Comparison of ENCODE assay signal across 10 cellular contexts in the genomic region with DNA sequence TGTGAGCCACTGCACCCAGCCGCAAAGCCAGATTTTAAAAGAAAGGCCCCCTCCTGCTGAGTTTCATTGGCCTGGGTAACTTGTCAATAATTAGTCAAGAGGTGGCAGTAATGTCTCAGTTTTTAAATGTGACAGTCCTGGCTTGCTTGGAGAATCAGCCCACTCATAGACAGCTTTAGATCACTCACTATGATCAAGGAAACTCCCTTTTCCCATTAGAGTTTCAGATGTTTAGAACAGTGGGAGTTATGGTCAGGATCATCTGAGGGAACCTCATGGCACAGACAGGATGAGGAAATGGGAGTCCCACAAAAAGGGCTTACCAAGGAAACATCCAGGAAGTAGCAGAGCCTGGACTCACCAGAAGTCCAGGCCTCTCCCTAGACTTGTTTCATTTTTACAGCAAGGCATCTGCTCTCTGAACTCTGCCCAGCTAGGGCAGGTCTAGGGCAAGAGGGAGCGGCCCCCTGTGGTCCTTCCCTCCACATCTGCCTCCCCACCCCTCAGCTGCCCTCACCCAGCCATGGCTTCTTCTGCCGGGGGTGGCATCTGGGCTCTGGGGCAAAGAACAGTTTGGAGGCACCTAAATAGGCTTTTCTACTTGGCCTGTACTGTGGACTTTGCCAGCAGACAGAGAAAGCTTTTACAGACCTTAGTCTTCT. TPM values are rescaled to one million over a fixed set of nuclear protein-coding genes. Genes with fewer than 3 reads are reported as not detected.
A peak's percentile ranks its signal among the peaks of the same experiment; 100 is the strongest.
DNase-seq lines count a peak whose midpoint lies in the region; ATAC-seq and TF ChIP-seq lines count a peak whose summit lies in the region.
"Had no signal": no experiment of that assay in that cellular context is flagged by ENCODE, and none has a peak within 500 bp of the region (broad histone marks: within the 10 kb centered on the region; RNA-seq: fewer than 3 reads in every experiment).

No MANE protein-coding gene starts in this region.

- 58% methylated on average over 3 of the region's 3 CpGs for WGBS in mesenchymal stem cell

- no peak overlapping the region for H3K23ac ChIP-seq in mesenchymal stem cell (ENCODE audit: low read length in 2 of 2)

- H3K4me2 ChIP-seq in DOHH2 (ENCODE audit: low read length) (no peak overlapping the region), HCT116 (ENCODE audit: low read length) (no peak overlapping the region), mesenchymal stem cell (ENCODE audit: low read length, poor library complexity, severe bottlenecking) (no peak overlapping the region)

- H3K9me3 ChIP-seq in DOHH2 (ENCODE audit: control insufficient read depth, insufficient read depth, low read length): no peaks in the 10 kb centered on the region
- H3K9me3 ChIP-seq in HCT116 (ENCODE audit: control insufficient read depth in 1 of 2, insufficient read depth in 1 of 2, low read depth in 1 of 2, low read length in 2 of 2): no peaks in the 10 kb centered on the region
- H3K9me3 ChIP-seq in mesenchymal stem cell (ENCODE audit: control insufficient read depth, low read length): no peaks in the 10 kb centered on the region
- H3K9me3 ChIP-seq: SJCRH30 had no signal

- H4K8ac ChIP-seq in mesenchymal stem cell (ENCODE audit: low read length): peak overlapping the region; percentile 83

- no peak overlapping the region for H3K14ac ChIP-seq in mesenchymal stem cell (ENCODE audit: low read length in 2 of 2)

- DNase-seq in HCT116 (ENCODE audit: low read depth, low spot score): peak; percentile 29
- peak; percentile 42 to 66 for DNase-seq in NCI-H526 (lab: John Stamatoyannopoulos, UW)
- DNase-seq in dedifferentiated amniotic fluid mesenchymal stem cell (ENCODE audit: extremely low spot score): peak; percentile 44
- peak; percentile 77 for DNase-seq in mesenchymal stem cell
- DNase-seq in activated CD4-positive, alpha-beta T cell treated with anti-CD3 and anti-CD28 coated beads, Interleukin-2, amount 50 U/mL, for 4 hours: no peak

- no TSS peak for BruUV-seq in HCT116 (replicated peaks; lab: Mats Ljungman, UMichigan)

- peak overlapping the region; percentile 3 for H2BK15ac ChIP-seq in mesenchymal stem cell (ENCODE audit: low read depth, poor library complexity, severe bottlenecking)

- intact Hi-C loops in HCT116 (cut with micrococcal nuclease): loop anchor here (1.0 to 5.0 kb wide), 2 partner anchors 252 to 620 kb away; no protein-coding TSS in a partner anchor

- H3K36me3 ChIP-seq in DOHH2 (ENCODE audit: control insufficient read depth, low read length) (no peaks in the 10 kb centered on the region), HCT116 (ENCODE audit: control insufficient read depth in 1 of 2, insufficient read depth in 2 of 2, low read length in 2 of 2) (no peaks in the 10 kb centered on the region), mesenchymal stem cell (ENCODE audit: control insufficient read depth in 1 of 2, insufficient read depth in 2 of 2, low read depth in 1 of 2, low read length in 2 of 2) (no peaks in the 10 kb centered on the region)
- H3K36me3 ChIP-seq: SJCRH30 had no signal

- TF ChIP-seq CTCF in DOHH2 (IDR thresholded peaks at IDR 0.05; ENCODE audit: low read depth, low read length, poor library complexity, severe bottlenecking) (peak; percentile 28), HCT116 (IDR thresholded peaks at IDR 0.05 in 2 of 3, conservative IDR thresholded peaks at IDR 0.05 in 1 of 3; ENCODE audit: borderline replicate concordance in 1 of 3, insufficient read depth in 1 of 3, low read depth in 2 of 3, low read length in 2 of 3) (peak; percentile 21 to 76 (median 42); a peak in 5 of 6 replicates)

- no peaks in the 10 kb centered on the region for H3F3A ChIP-seq in DOHH2 (ENCODE audit: control insufficient read depth, insufficient read depth)

- ATAC-seq in HCT116: peak; percentile 93
- no peak for ATAC-seq in GM21367 (IDR thresholded peaks at IDR 0.05; ENCODE audit: unreplicated experiment)
- no peak for ATAC-seq in GM21717 (IDR thresholded peaks at IDR 0.05; ENCODE audit: unreplicated experiment)

- no peaks in the 10 kb centered on the region for H3K9me2 ChIP-seq in DOHH2 (replicated peaks; ENCODE audit: control insufficient read depth, low read length)
- H3K9me2 ChIP-seq in HCT116 (ENCODE audit: insufficient read depth): no peaks in the 10 kb centered on the region

- H4K20me1 ChIP-seq in DOHH2 (ENCODE audit: control insufficient read depth, insufficient read depth, low read depth, low read length) (no peaks in the 10 kb centered on the region), HCT116 (ENCODE audit: insufficient read depth) (no peaks in the 10 kb centered on the region)

- POLR2A ChIA-PET in HCT116 (lab: Charles Lee): no interaction called here

- H4K91ac ChIP-seq in mesenchymal stem cell (ENCODE audit: low read length): peak overlapping the region; percentile 74

- peak; percentile 83 for TF ChIP-seq RAD21 in HCT116 (IDR thresholded peaks at IDR 0.05; ENCODE audit: low read depth)

- H2AK5ac ChIP-seq in mesenchymal stem cell (ENCODE audit: low read length, severe bottlenecking): no peak overlapping the region

- peak overlapping the region; percentile 63 for H2AFZ ChIP-seq in HCT116 (ENCODE audit: low read depth, low read length, poor library complexity, severe bottlenecking)
- H2AFZ ChIP-seq in mesenchymal stem cell (ENCODE audit: low read depth, low read length): peak overlapping the region; percentile 3

- H2BK5ac ChIP-seq in mesenchymal stem cell (ENCODE audit: low read depth, low read length, poor library complexity, severe bottlenecking): no peak overlapping the region

- CTCF ChIA-PET in HCT116 (lab: Charles Lee): interaction anchor here (0.7 to 2.4 kb wide), 9 partner anchors 13 to 961 kb away, joined by 3 to 22 read pairs (median 5); a partner anchor contains a TSS

- peaks cover 2% of the 10 kb centered on the region; the same call in 1 of the 2 replicates for H3K27me3 ChIP-seq in DOHH2 (ENCODE audit: control insufficient read depth, low read length)
- no peaks in the 10 kb centered on the region for H3K27me3 ChIP-seq in HCT116 (ENCODE audit: insufficient read depth, low read length)
- peaks cover 0 to 2% of the 10 kb centered on the region in 2 experiments for H3K27me3 ChIP-seq in mesenchymal stem cell (ENCODE audit: control insufficient read depth in 1 of 2, insufficient read depth in 1 of 2, low read length in 2 of 2)
- H3K27me3 ChIP-seq: SJCRH30 had no signal

- no peak overlapping the region for H3K4me3 ChIP-seq in DOHH2 (ENCODE audit: low read length)
- H3K4me3 ChIP-seq in HCT116 (replicated peaks in 1 of 2; ENCODE audit: low read depth in 1 of 2, low read length in 2 of 2): no peak overlapping the region
- no peak overlapping the region for H3K4me3 ChIP-seq in mesenchymal stem cell (ENCODE audit: insufficient read depth in 1 of 2, low read depth in 1 of 2, low read length in 2 of 2)
- H3K4me3 ChIP-seq: SJCRH30 had no signal

- H3K27ac ChIP-seq in DOHH2 (ENCODE audit: low read depth, low read length) (no peak overlapping the region), HCT116 (ENCODE audit: low read depth, low read length) (no peak overlapping the region), mesenchymal stem cell (ENCODE audit: low read length, poor library complexity, severe bottlenecking) (no peak overlapping the region)
- H3K27ac ChIP-seq: SJCRH30 had no signal

- RAD21 ChIA-PET in HCT116 (lab: Charles Lee; ENCODE audit: low non-redundant PET in 1 of 2, low total read pairs in 2 of 2, uncharacterized antibody in 2 of 2, unreplicated experiment in 2 of 2): interaction anchor here (1.1 to 1.3 kb wide), 2 partner anchors 246 kb away, joined by 3 to 5 read pairs; no protein-coding TSS in a partner anchor

- H2BK120ac ChIP-seq in mesenchymal stem cell (ENCODE audit: low read depth, low read length): peak overlapping the region; percentile 71

- peak overlapping the region; percentile 58 to 87 for H3K18ac ChIP-seq in mesenchymal stem cell (ENCODE audit: low read depth in 1 of 2, low read length in 2 of 2)

- no peak for TF ChIP-seq POLR2A in HCT116 (IDR thresholded peaks at IDR 0.05; ENCODE audit: borderline replicate concordance, extremely low read depth, insufficient read depth, insufficient read length)

- H3K4me1 ChIP-seq in DOHH2 (ENCODE audit: control insufficient read depth, low read length) (no peaks in the 10 kb centered on the region), HCT116 (ENCODE audit: control insufficient read depth in 1 of 2, insufficient read depth in 2 of 2, low read length in 2 of 2) (peaks cover 0 to 5% of the 10 kb centered on the region in 2 experiments; a peak in 1 of 4 replicates), mesenchymal stem cell (ENCODE audit: control insufficient read depth, insufficient read depth, low read depth, low read length) (peaks cover 3% of the 10 kb centered on the region)
- H3K4me1 ChIP-seq: SJCRH30 had no signal

- H2BK12ac ChIP-seq in mesenchymal stem cell (ENCODE audit: low read length in 2 of 2): peak overlapping the region in 1 of 2 experiments; percentile 15

- H3K79me2 ChIP-seq in DOHH2 (ENCODE audit: control insufficient read depth, low read length) (no peaks in the 10 kb centered on the region), HCT116 (ENCODE audit: insufficient read depth, low read length) (no peaks in the 10 kb centered on the region)

- peak overlapping the region in 1 of 2 experiments; percentile 57 for H3K4ac ChIP-seq in mesenchymal stem cell (ENCODE audit: low read depth in 1 of 2, low read length in 2 of 2)

- no peaks in the 10 kb centered on the region for H3K79me1 ChIP-seq in mesenchymal stem cell (replicated peaks; ENCODE audit: low read length, poor library complexity, severe bottlenecking)

- H3K9ac ChIP-seq in HCT116 (ENCODE audit: low read length): no peak overlapping the region
- peak overlapping the region; percentile 82 for H3K9ac ChIP-seq in mesenchymal stem cell (ENCODE audit: low read length)

TF ChIP-seq in HCT116, 20 proteins besides CTCF, POLR2A, EP300 and RAD21 (continues in another document):
- TF ChIP-seq ZNF274 (IDR thresholded peaks at IDR 0.05; ENCODE audit: low read depth, low read length) (no peak), ZFX (IDR thresholded peaks at IDR 0.05) (no peak), EZH2phosphoT487 (IDR thresholded peaks at IDR 0.05; ENCODE audit: borderline replicate concordance) (no peak), EZH2 (IDR thresholded peaks at IDR 0.05) (no peak), CBX3 (IDR thresholded peaks at IDR 0.05; ENCODE audit: low read depth) (no peak), JUND (IDR thresholded peaks at IDR 0.05) (no peak), POLR2AphosphoS5 (IDR thresholded peaks at IDR 0.05; ENCODE audit: low read depth, low read length) (no peak)
- TF ChIP-seq, protein P1, sequence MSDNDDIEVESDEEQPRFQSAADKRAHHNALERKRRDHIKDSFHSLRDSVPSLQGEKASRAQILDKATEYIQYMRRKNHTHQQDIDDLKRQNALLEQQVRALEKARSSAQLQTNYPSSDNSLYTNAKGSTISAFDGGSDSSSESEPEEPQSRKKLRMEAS (IDR thresholded peaks at IDR 0.05): no peak
- TF ChIP-seq, protein P2, sequence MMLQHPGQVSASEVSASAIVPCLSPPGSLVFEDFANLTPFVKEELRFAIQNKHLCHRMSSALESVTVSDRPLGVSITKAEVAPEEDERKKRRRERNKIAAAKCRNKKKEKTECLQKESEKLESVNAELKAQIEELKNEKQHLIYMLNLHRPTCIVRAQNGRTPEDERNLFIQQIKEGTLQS (IDR thresholded peaks at IDR 0.05): no peak

RNA-seq across cellular contexts. Expression of a gene that starts 11.2 kb away (rescaled TPM):
- 0.30 TPM for total RNA-seq in HCT116 (2021; ENCODE audit: unreplicated experiment)
- 0.03 and 0.10 TPM in 2 replicates for polyA plus RNA-seq in HCT116 (2012)
- polyA plus RNA-seq in mesenchymal stem cell (2013, experiment 1 of 2): 0.06 TPM
- 0.03 TPM for polyA plus RNA-seq in mesenchymal stem cell (2013, experiment 2 of 2)
- total RNA-seq: kidney epithelial cell, SJCRH30 had no signal

Comparison
In these comparisons a context has a peak if more than half of its experiments do, and no peak if none do; other contexts are left out.
1. DNase-seq: peak in HCT116 (single experiment), NCI-H526 (2 of 2), dedifferentiated amniotic fluid mesenchymal stem cell (single experiment) and mesenchymal stem cell (single experiment); none in activated CD4-positive, alpha-beta T cell treated with anti-CD3 and anti-CD28 coated beads, Interleukin-2, amount 50 U/mL, for 4 hours (0 of 2).